22 cellular contexts compared by ENCODE assay signal in the genomic region with DNA sequence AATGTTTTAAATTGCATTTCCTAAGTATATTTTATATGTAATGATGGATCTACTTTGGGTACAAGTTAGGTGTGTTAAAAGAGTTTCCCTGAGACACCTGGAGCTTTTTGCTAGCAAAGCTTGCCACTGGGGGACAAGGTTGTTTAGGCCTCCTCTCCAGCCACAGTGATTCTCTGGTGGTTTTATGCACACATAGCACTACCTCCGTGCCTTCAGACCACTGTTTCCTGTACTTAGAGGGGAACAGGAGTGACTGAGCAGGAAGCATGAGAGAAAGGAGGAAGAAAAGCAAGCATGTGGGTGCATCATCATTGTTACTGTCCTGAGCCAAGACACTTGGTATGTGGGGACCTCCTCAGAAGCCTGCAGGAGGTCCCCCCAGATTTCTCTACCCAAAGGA.
"Had no signal": no experiment of that assay in that cellular context is flagged by ENCODE, and none has a peak within 500 bp of the region (broad histone marks: within the 10 kb centered on the region; RNA-seq: fewer than 3 reads in every experiment).

No MANE protein-coding gene starts in this region.

- DNase-seq: activated CD4-positive, alpha-beta T cell treated with anti-CD3 and anti-CD28 coated beads for 4 hours; activated CD4-positive, alpha-beta T cell treated with anti-CD3 and anti-CD28 coated beads, Interleukin-2, amount 50 U/mL, for 48 hours; activated CD4-positive, CD25-positive, alpha-beta regulatory T cell; activated effector memory CD4-positive, alpha-beta T cell treated with anti-CD3 and anti-CD28 coated beads, Interleukin-2, amount 50 U/mL, for 16 hours; activated naive CD4-positive, alpha-beta T cell treated with anti-CD3 and anti-CD28 coated beads, Interleukin-2, amount 50 U/mL, for 16 hours; activated T-cell treated with anti-CD3 and anti-CD28 coated beads, Interleukin-2, amount 50 U/mL, for 72 hours; aorta; effector CD4-positive, alpha-beta T cell; erythroblast; foreskin keratinocyte; hippocampal formation; left ventricle myocardium superior; mammary epithelial cell; midbrain; right cardiac atrium; stimulated activated CD4-positive, alpha-beta T cell treated with anti-CD3 and anti-CD28 coated beads, Interleukin-12 subunit alpha, Interleukin-12 subunit beta, amount 100 ng/mL, for 4 hours; stimulated activated CD4-positive, alpha-beta T cell treated with anti-CD3 and anti-CD28 coated beads, Interleukin-4, amount 100 ng/mL, for 4 hours; stomach; T-cell had no signal

- ATAC-seq: activated T-cell treated with anti-CD3 and anti-CD28 coated beads, Interleukin-2, amount 50 U/mL, for 72 hours; foreskin keratinocyte; left ventricle myocardium superior; natural killer cell treated with Interleukin-12 subunit alpha and Interleukin-12 subunit beta and Interleukin-15 and Interleukin-18, amount 100 ng/mL, for 72 hours; right cardiac atrium; T-cell had no signal

- H3K4me3 ChIP-seq: stomach, suprapubic skin, tibial nerve had no signal
